ENCODE assay signal across 27 cellular contexts in the genomic region with DNA sequence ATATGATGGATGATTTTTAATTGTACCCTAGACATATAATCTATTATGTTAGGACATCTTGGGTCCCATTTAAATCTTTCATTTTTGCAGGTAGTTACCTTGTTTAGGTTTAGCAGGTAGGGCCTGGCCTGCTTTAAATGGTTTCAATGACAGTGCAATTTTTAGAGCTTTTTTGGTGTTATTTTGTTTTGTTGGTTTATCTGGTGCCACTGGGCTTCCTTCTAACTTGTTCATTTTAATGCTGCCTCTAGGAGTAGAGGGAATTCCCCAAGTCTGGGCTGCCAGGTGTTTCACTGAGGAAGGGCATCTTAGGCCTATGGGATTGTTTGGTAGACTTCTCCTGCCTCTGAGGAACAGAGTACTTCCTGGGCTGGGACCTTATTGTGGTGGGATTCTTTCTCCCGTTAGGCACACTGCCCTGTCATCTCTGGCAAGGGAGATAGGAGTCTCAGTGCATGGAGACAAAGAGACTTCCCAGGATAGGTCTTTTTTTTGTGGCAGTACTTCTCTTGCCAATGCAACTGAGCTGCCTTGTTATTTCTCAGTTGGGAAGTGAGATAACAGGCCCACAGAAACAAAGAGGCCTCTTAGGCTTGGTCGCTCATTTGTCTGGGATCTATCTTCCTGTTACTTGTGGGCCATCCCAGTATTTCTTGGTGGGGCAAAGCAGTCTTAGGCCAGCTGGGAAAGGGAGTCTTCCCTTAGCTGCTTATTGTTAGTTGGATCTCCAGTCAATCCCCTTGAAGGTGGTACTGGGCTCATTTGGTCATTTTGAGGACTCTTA.
"Had no signal": no experiment of that assay in that cellular context is flagged by ENCODE, and none has a peak within 500 bp of the region (broad histone marks: within the 10 kb centered on the region; RNA-seq: fewer than 3 reads in every experiment).

No MANE protein-coding gene starts in this region.

- DNase-seq: activated CD4-positive, alpha-beta T cell treated with anti-CD3 and anti-CD28 coated beads for 36 hours; activated CD4-positive, alpha-beta T cell treated with anti-CD3 and anti-CD28 coated beads, Interleukin-2, amount 50 U/mL, for 4 hours; activated CD4-positive, CD25-positive, alpha-beta regulatory T cell; activated naive CD4-positive, alpha-beta T cell; activated T-cell treated with anti-CD3 and anti-CD28 coated beads for 4 hours; activated T-cell treated with anti-CD3 and anti-CD28 coated beads, Interleukin-2, amount 50 U/mL, for 72 hours; anterior cingulate cortex; dorsolateral prefrontal cortex; foreskin fibroblast; head of caudate nucleus; hypothalamus; kidney glomerular epithelial cell; left lung; naive B cell; nephron progenitor cell; ovary; psoas muscle; spleen; stimulated activated naive CD4-positive, alpha-beta T cell treated with Interleukin-2 at 50 U/mL for 16 hours; T-helper 1 cell; trophoblast cell; uterus had no signal

- ATAC-seq: activated CD4-positive, alpha-beta T cell treated with anti-CD3 and anti-CD28 coated beads for 36 hours; activated naive CD4-positive, alpha-beta T cell treated with anti-CD3 and anti-CD28 coated beads, Interleukin-2, amount 50 U/mL, for 72 hours; activated T-cell treated with anti-CD3 and anti-CD28 coated beads, Interleukin-2, amount 50 U/mL, for 72 hours; esophagus mucosa; left lung; psoas muscle had no signal

- H3K27ac ChIP-seq: coronary artery, dorsolateral prefrontal cortex, left lung, ovary, psoas muscle, spleen, thoracic aorta, uterus had no signal

- H3K4me3 ChIP-seq: coronary artery, dorsolateral prefrontal cortex, left lung, lung, ovary, psoas muscle, spleen, thoracic aorta, uterus had no signal

- H3K27me3 ChIP-seq: dorsolateral prefrontal cortex, left lung, ovary, spleen, uterus had no signal

- H3K9me3 ChIP-seq: left lung, ovary, psoas muscle, spleen, thoracic aorta, uterus had no signal

- H3K36me3 ChIP-seq: left lung, ovary, spleen, thoracic aorta, uterus had no signal

- H3K4me1 ChIP-seq: left lung, psoas muscle, spleen, uterus had no signal
